ENCODE assay signal across 28 cellular contexts in the genomic region with DNA sequence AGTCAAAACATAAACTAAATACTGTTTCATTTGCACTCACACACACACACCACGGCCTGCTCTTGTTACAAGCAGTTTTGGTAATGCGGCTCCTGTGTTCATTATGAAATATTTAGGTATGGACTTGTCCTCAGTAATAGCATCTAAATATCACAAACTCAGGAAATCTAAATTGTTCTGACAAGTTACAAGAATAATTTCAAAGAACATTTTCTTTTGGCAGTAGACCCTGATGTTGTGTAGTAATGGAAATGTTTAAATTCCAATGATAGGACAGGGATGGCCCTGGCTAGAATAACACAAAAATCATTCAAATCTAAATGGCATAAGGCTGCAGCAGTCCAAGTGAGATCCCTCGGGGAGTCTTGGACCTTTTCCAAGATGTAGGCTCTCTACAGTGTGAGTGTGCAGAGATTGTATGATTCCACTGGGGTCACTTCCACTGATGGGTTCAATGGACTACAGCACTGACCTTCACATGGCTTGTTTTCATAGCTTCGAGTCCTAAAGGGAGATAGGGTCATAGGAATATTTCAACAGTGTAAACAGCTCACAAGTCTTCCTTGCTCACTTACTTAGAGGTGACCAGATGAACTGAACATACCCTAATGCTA.
DNase-seq lines count a peak whose midpoint lies in the region; ATAC-seq, FAIRE-seq and TF ChIP-seq lines count a peak whose summit lies in the region.
"Had no signal": no experiment of that assay in that cellular context is flagged by ENCODE, and none has a peak within 500 bp of the region (broad histone marks: within the 10 kb centered on the region; RNA-seq: fewer than 3 reads in every experiment).

No MANE protein-coding gene starts in this region.

- H3K4me3 ChIP-seq in A549 = no peak overlapping the region
- no peak overlapping the region for H3K4me3 ChIP-seq in cardiac fibroblast (replicated peaks in 1 of 2; ENCODE audit: low read depth in 2 of 2, low read length in 2 of 2)
- H3K4me3 ChIP-seq: BLaER1 treated with 17β-estradiol and CSF1 and Interleukin-3, amounts not matched to agents 10 nM and 100 nM; HAP-1; heart left ventricle; neural progenitor cell; transverse colon had no signal

- peak; percentile 39 for FAIRE-seq in A549 (lab: Jason Lieb, UNC)

- H3K4me1 ChIP-seq in A549 = peaks cover 37% of the 10 kb centered on the region
- H3K4me1 ChIP-seq: parathyroid adenoma had no signal

- no peak overlapping the region for H3K4me3 Mint-ChIP-seq in HFFc6
- no peak overlapping the region for H3K4me3 Mint-ChIP-seq in activated CD8-positive, alpha-beta memory T cell treated with anti-CD3 and anti-CD28 coated beads, Interleukin-2, amount 10 ng/mL, durations not matched to agents 7 days and 5 days
- H3K4me3 Mint-ChIP-seq: activated CD8-positive, alpha-beta T cell treated with anti-CD3 and anti-CD28 coated beads, Interleukin-2, amount 10 ng/mL, durations not matched to agents 7 days and 5 days; memory B cell; neural progenitor cell had no signal

- no peak for TF ChIP-seq CTCF in A549 (IDR thresholded peaks at IDR 0.05)
- no peak for TF ChIP-seq CTCF in HFFc6 (IDR thresholded peaks at IDR 0.05)
- no peak for TF ChIP-seq CTCF in cardiac fibroblast (IDR thresholded peaks at IDR 0.05; ENCODE audit: low read depth, low read length)

- peaks cover 1% of the 10 kb centered on the region; the same call in 1 of the 2 replicates for H3K27me3 Mint-ChIP-seq in HFFc6 (ENCODE audit: insufficient read depth)
- H3K27me3 Mint-ChIP-seq in activated CD8-positive, alpha-beta memory T cell treated with anti-CD3 and anti-CD28 coated beads, Interleukin-2, amount 10 ng/mL, durations not matched to agents 7 days and 5 days = no peaks in the 10 kb centered on the region
- H3K27me3 Mint-ChIP-seq: memory B cell had no signal

- no peak overlapping the region for H3K4me2 ChIP-seq in A549
- H3K4me2 ChIP-seq: BLaER1 treated with 17β-estradiol and CSF1 and Interleukin-3, amounts not matched to agents 10 nM and 100 nM; neural progenitor cell had no signal

- POLR2A ChIA-PET in A549 (lab: Yijun Ruan, JAX) = no interaction called here

- 67% methylated on average over 4 of the region's 4 CpGs for WGBS in A549 (ENCODE audit: missing lambda C conversion rate)

- intact Hi-C loops in left ventricle myocardium superior (cut with micrococcal nuclease) = loop anchor here (10.0 kb wide), 2 partner anchors 207 to 497 kb away; a partner anchor contains a TSS

- DNase-seq in A549 (ENCODE audit: low read depth in 1 of 2, low spot score in 1 of 2) (no peak), HFFc6 (no peak), cardiac fibroblast (ENCODE audit: low read depth in 2 of 2) (peak; percentile 11 to 26), left ventricle myocardium superior (no peak), superior temporal gyrus (ENCODE audit: extremely low spot score) (no peak)
- no peak for DNase-seq in activated naive CD4-positive, alpha-beta T cell treated with anti-CD3 and anti-CD28 coated beads, Interleukin-2, amount 50 U/mL, for 72 hours (ENCODE audit: low spot score in 2 of 2)
- no peak for DNase-seq in activated CD8-positive, alpha-beta memory T cell treated with anti-CD3 and anti-CD28 coated beads, Interleukin-2, amount 10 ng/mL, durations not matched to agents 7 days and 5 days
- DNase-seq: activated CD4-positive, alpha-beta T cell treated with anti-CD3 and anti-CD28 coated beads for 1 hour; activated CD8-positive, alpha-beta T cell treated with anti-CD3 and anti-CD28 coated beads, Interleukin-2, amount 10 ng/mL, durations not matched to agents 7 days and 5 days; activated effector memory CD4-positive, alpha-beta T cell treated with Interleukin-2 at 50 U/mL for 16 hours; activated T-cell treated with anti-CD3 and anti-CD28 coated beads for 4 hours; cerebellar nuclear complex; COR-L47; Karpas-422; kidney glomerular epithelial cell; MV-4-11; NCI-H1436 treated with DMSO at 0.1 percent for 48 hours; NCI-H526 treated with DMSO at 0.1 percent for 48 hours; right cardiac atrium; RPMI8226; stimulated activated CD4-positive, alpha-beta T cell treated with anti-CD3 and anti-CD28 coated beads, Interleukin-2, amount 100 ng/mL, for 24 hours; transverse colon had no signal

- H3K36me3 Mint-ChIP-seq in HFFc6 (ENCODE audit: low read depth) = peaks cover 7% of the 10 kb centered on the region; the same call in 1 of the 2 replicates
- no peaks in the 10 kb centered on the region for H3K36me3 Mint-ChIP-seq in activated naive CD4-positive, alpha-beta T cell treated with anti-CD3 and anti-CD28 coated beads, Interleukin-2, amount 50 U/mL, for 72 hours
- H3K36me3 Mint-ChIP-seq in activated CD8-positive, alpha-beta memory T cell treated with anti-CD3 and anti-CD28 coated beads, Interleukin-2, amount 10 ng/mL, durations not matched to agents 7 days and 5 days = no peaks in the 10 kb centered on the region
- H3K36me3 Mint-ChIP-seq: memory B cell, neural progenitor cell had no signal

- ATAC-seq in A549 (no peak), left ventricle myocardium superior (peak; percentile 30)
- ATAC-seq in activated naive CD4-positive, alpha-beta T cell treated with anti-CD3 and anti-CD28 coated beads, Interleukin-2, amount 50 U/mL, for 72 hours = no peak
- ATAC-seq in activated CD8-positive, alpha-beta memory T cell treated with anti-CD3 and anti-CD28 coated beads, Interleukin-2, amount 10 ng/mL, durations not matched to agents 7 days and 5 days = no peak
- ATAC-seq: activated CD8-positive, alpha-beta T cell treated with anti-CD3 and anti-CD28 coated beads, Interleukin-2, amount 10 ng/mL, durations not matched to agents 7 days and 5 days had no signal

- CTCF ChIA-PET in A549 (lab: Yijun Ruan, JAX) = interaction anchor here (0.7 to 3.6 kb wide), 3 partner anchors 68 to 552 kb away, joined by 3 to 26 read pairs (median 3); no protein-coding TSS in a partner anchor
- CTCF ChIA-PET in activated CD8-positive, alpha-beta memory T cell treated with anti-CD3 and anti-CD28 coated beads, Interleukin-2, amount 10 ng/mL, durations not matched to agents 7 days and 5 days (lab: Charles Lee) = no interaction called here

- H3K9me3 Mint-ChIP-seq in HFFc6 = no peaks in the 10 kb centered on the region
- no peaks in the 10 kb centered on the region for H3K9me3 Mint-ChIP-seq in activated naive CD4-positive, alpha-beta T cell treated with anti-CD3 and anti-CD28 coated beads, Interleukin-2, amount 50 U/mL, for 72 hours
- no peaks in the 10 kb centered on the region for H3K9me3 Mint-ChIP-seq in activated CD8-positive, alpha-beta memory T cell treated with anti-CD3 and anti-CD28 coated beads, Interleukin-2, amount 10 ng/mL, durations not matched to agents 7 days and 5 days (ENCODE audit: low read depth)
- H3K9me3 Mint-ChIP-seq: memory B cell had no signal

- no peak overlapping the region for H3K27ac ChIP-seq in A549
- H3K27ac ChIP-seq: BLaER1 treated with 17β-estradiol and CSF1 and Interleukin-3, amounts not matched to agents 10 nM and 100 nM; neural progenitor cell; parathyroid adenoma; transverse colon had no signal

- no peak for TF ChIP-seq POLR2A in A549 (IDR thresholded peaks at IDR 0.05; ENCODE audit: low read length)

- no peak for TF ChIP-seq EP300 in A549 (IDR thresholded peaks at IDR 0.05)

- TF ChIP-seq RAD21 in A549 (conservative IDR thresholded peaks at IDR 0.05 in 1 of 2, IDR thresholded peaks at IDR 0.05 in 1 of 2) = no peak

- H3K27ac Mint-ChIP-seq in HFFc6 = peak overlapping the region; percentile 12; the same call in 1 of the 2 replicates
- no peak overlapping the region for H3K27ac Mint-ChIP-seq in activated naive CD4-positive, alpha-beta T cell treated with anti-CD3 and anti-CD28 coated beads, Interleukin-2, amount 50 U/mL, for 72 hours
- no peak overlapping the region for H3K27ac Mint-ChIP-seq in activated CD8-positive, alpha-beta memory T cell treated with anti-CD3 and anti-CD28 coated beads, Interleukin-2, amount 10 ng/mL, durations not matched to agents 7 days and 5 days
- H3K27ac Mint-ChIP-seq: activated CD8-positive, alpha-beta T cell treated with anti-CD3 and anti-CD28 coated beads, Interleukin-2, amount 10 ng/mL, durations not matched to agents 7 days and 5 days; memory B cell; neural progenitor cell had no signal

- H3K9me3 ChIP-seq in A549 = peaks cover 8% of the 10 kb centered on the region; the same call in 2 of the 3 replicates
- H3K9me3 ChIP-seq: heart left ventricle, transverse colon had no signal

- peaks cover 42% of the 10 kb centered on the region for H3K4me1 Mint-ChIP-seq in HFFc6 (ENCODE audit: low read depth)
- no peaks in the 10 kb centered on the region for H3K4me1 Mint-ChIP-seq in activated CD8-positive, alpha-beta memory T cell treated with anti-CD3 and anti-CD28 coated beads, Interleukin-2, amount 10 ng/mL, durations not matched to agents 7 days and 5 days
- H3K4me1 Mint-ChIP-seq: memory B cell had no signal

TF ChIP-seq in A549, 52 proteins besides CTCF, POLR2A, EP300 and RAD21:
- TF ChIP-seq, protein P1, sequence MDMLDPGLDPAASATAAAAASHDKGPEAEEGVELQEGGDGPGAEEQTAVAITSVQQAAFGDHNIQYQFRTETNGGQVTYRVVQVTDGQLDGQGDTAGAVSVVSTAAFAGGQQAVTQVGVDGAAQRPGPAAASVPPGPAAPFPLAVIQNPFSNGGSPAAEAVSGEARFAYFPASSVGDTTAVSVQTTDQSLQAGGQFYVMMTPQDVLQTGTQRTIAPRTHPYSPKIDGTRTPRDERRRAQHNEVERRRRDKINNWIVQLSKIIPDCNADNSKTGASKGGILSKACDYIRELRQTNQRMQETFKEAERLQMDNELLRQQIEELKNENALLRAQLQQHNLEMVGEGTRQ (IDR thresholded peaks at IDR 0.05) = no peak
- TF ChIP-seq MYC (IDR thresholded peaks at IDR 0.05; ENCODE audit: borderline replicate concordance, low read length) (no peak), RCOR1 (IDR thresholded peaks at IDR 0.05; ENCODE audit: low read depth, low read length) (no peak)

Comparison
In these comparisons a context has a peak if more than half of its experiments do, and no peak if none do; other contexts are left out.
1. DNase-seq: peak in cardiac fibroblast (2 of 2); none in A549 (0 of 2), HFFc6 (single experiment), left ventricle myocardium superior (single experiment), superior temporal gyrus (single experiment), activated naive CD4-positive, alpha-beta T cell treated with anti-CD3 and anti-CD28 coated beads, Interleukin-2, amount 50 U/mL, for 72 hours (0 of 2) and activated CD8-positive, alpha-beta memory T cell treated with anti-CD3 and anti-CD28 coated beads, Interleukin-2, amount 10 ng/mL, durations not matched to agents 7 days and 5 days (single experiment).